20 cellular contexts compared by ENCODE assay signal in genomic region chr3:150754896-150755295, GRCh38. TPM values are rescaled to one million over a fixed set of nuclear protein-coding genes. Genes with fewer than 3 reads are reported as not detected.
DNase-seq lines count a peak whose midpoint lies in the region; ATAC-seq and TF ChIP-seq lines count a peak whose summit lies in the region.
"Had no signal": no experiment of that assay in that cellular context is flagged by ENCODE, and none has a peak within 500 bp of the region (broad histone marks: within the 10 kb centered on the region; RNA-seq: fewer than 3 reads in every experiment).

No MANE protein-coding gene starts in this region.

- no peaks in the 10 kb centered on the region for H3K27me3 ChIP-seq in subcutaneous abdominal adipose tissue (ENCODE audit: control insufficient read depth in 5 of 5, insufficient read depth in 4 of 5, low read length in 5 of 5)

- H3K4me3 Mint-ChIP-seq in T-helper 1 cell treated with Interleukin-12 subunit alpha and Interleukin-12 subunit beta and Interleukin-4 antibody, amounts not matched to agents 30 μg/mL and 1 μg/mL, for 36 hours, result no peak overlapping the region
- peak overlapping the region; percentile 20 to 29 for H3K4me3 Mint-ChIP-seq in activated T-cell treated with anti-CD3 and anti-CD28 coated beads, Interleukin-2, amount 50 U/mL, for 72 hours
- no peak overlapping the region for H3K4me3 Mint-ChIP-seq in activated T-cell treated with anti-CD3 and anti-CD28 coated beads, Interleukin-2, amount 50 U/mL, for 4 hours
- H3K4me3 Mint-ChIP-seq in chondrocyte (ENCODE audit: unreplicated experiment), result no peak overlapping the region
- H3K4me3 Mint-ChIP-seq: B cell, HFFc6 had no signal

- peaks cover 48% of the 10 kb centered on the region for H3K36me3 Mint-ChIP-seq in T-helper 1 cell treated with Interleukin-12 subunit alpha and Interleukin-12 subunit beta and Interleukin-4 antibody, amounts not matched to agents 30 μg/mL and 1 μg/mL, for 36 hours (ENCODE audit: low read depth)
- peaks cover 31 to 55% of the 10 kb centered on the region in 2 donors for H3K36me3 Mint-ChIP-seq in activated T-cell treated with anti-CD3 and anti-CD28 coated beads, Interleukin-2, amount 50 U/mL, for 72 hours (ENCODE audit: insufficient read depth in 2 of 2)
- H3K36me3 Mint-ChIP-seq in activated T-cell treated with anti-CD3 and anti-CD28 coated beads, Interleukin-2, amount 50 U/mL, for 4 hours (ENCODE audit: insufficient read depth), result peaks cover 64% of the 10 kb centered on the region
- H3K36me3 Mint-ChIP-seq in chondrocyte (ENCODE audit: low read depth), result peaks cover 5% of the 10 kb centered on the region

- no peak overlapping the region for H3K4me3 ChIP-seq in subcutaneous abdominal adipose tissue (ENCODE audit: low read depth in 1 of 5, low read length in 5 of 5)

- H3K27me3 Mint-ChIP-seq in T-helper 1 cell treated with Interleukin-12 subunit alpha and Interleukin-12 subunit beta and Interleukin-4 antibody, amounts not matched to agents 30 μg/mL and 1 μg/mL, for 36 hours (ENCODE audit: low read depth), result no peaks in the 10 kb centered on the region
- H3K27me3 Mint-ChIP-seq in activated T-cell treated with anti-CD3 and anti-CD28 coated beads, Interleukin-2, amount 50 U/mL, for 72 hours (ENCODE audit: low read depth), result no peaks in the 10 kb centered on the region
- no peaks in the 10 kb centered on the region for H3K27me3 Mint-ChIP-seq in activated T-cell treated with anti-CD3 and anti-CD28 coated beads, Interleukin-2, amount 50 U/mL, for 4 hours (ENCODE audit: low read depth)
- H3K27me3 Mint-ChIP-seq in chondrocyte (ENCODE audit: low read depth), result no peaks in the 10 kb centered on the region
- H3K27me3 Mint-ChIP-seq: B cell; CD4-positive, CD25-positive, alpha-beta regulatory T cell had no signal

- peak overlapping the region; percentile 19 for H3K27ac ChIP-seq in subcutaneous abdominal adipose tissue (ENCODE audit: low read depth, low read length)
- H3K27ac ChIP-seq: 22Rv1 had no signal

- DNase-seq in T-helper 1 cell (no peak), chondrocyte (ENCODE audit: low spot score) (no peak)
- no peak for DNase-seq in activated T-cell treated with anti-CD3 and anti-CD28 coated beads, Interleukin-2, amount 50 U/mL, for 72 hours
- no peak for DNase-seq in activated T-cell treated with anti-CD3 and anti-CD28 coated beads, Interleukin-2, amount 50 U/mL, for 4 hours
- DNase-seq: Caco-2; CD4-positive, CD25-positive, alpha-beta regulatory T cell; DMS153; HFFc6; NCI-H1417; NCI-H187 treated with DMSO at 0.1 percent for 48 hours; NCI-H345; NCI-H526 treated with DMSO at 0.1 percent for 48 hours had no signal

- peaks cover 72% of the 10 kb centered on the region for H3K4me1 Mint-ChIP-seq in T-helper 1 cell treated with Interleukin-12 subunit alpha and Interleukin-12 subunit beta and Interleukin-4 antibody, amounts not matched to agents 30 μg/mL and 1 μg/mL, for 36 hours (ENCODE audit: low read depth)
- peaks cover 97% of the 10 kb centered on the region for H3K4me1 Mint-ChIP-seq in activated T-cell treated with anti-CD3 and anti-CD28 coated beads, Interleukin-2, amount 50 U/mL, for 72 hours (ENCODE audit: low read depth)
- peaks cover 84% of the 10 kb centered on the region for H3K4me1 Mint-ChIP-seq in activated T-cell treated with anti-CD3 and anti-CD28 coated beads, Interleukin-2, amount 50 U/mL, for 4 hours (ENCODE audit: low read depth)
- H3K4me1 Mint-ChIP-seq in chondrocyte (ENCODE audit: low read depth), result peaks cover 64% of the 10 kb centered on the region

- no peak for TF ChIP-seq CTCF in chondrocyte (IDR thresholded peaks at IDR 0.05)

- peaks cover 0 to 31% (median 18%) of the 10 kb centered on the region in 5 donors for H3K4me1 ChIP-seq in subcutaneous abdominal adipose tissue (ENCODE audit: control insufficient read depth in 5 of 5, insufficient read depth in 5 of 5, low read length in 5 of 5)

- no peak overlapping the region for H3K9ac ChIP-seq in subcutaneous abdominal adipose tissue (ENCODE audit: low read length in 5 of 5)

- ATAC-seq in activated T-cell treated with anti-CD3 and anti-CD28 coated beads, Interleukin-2, amount 50 U/mL, for 72 hours (replicated peaks in 1 of 2), result no peak
- ATAC-seq in activated T-cell treated with anti-CD3 and anti-CD28 coated beads, Interleukin-2, amount 50 U/mL, for 4 hours, result no peak
- ATAC-seq in HG02938 (IDR thresholded peaks at IDR 0.05; ENCODE audit: unreplicated experiment) (no peak), HG03342 (IDR thresholded peaks at IDR 0.05; ENCODE audit: unreplicated experiment) (no peak)

- H3K36me3 ChIP-seq in subcutaneous abdominal adipose tissue (ENCODE audit: control insufficient read depth in 5 of 5, insufficient read depth in 5 of 5, low read length in 5 of 5), result peaks cover 0 to 11% (median 4%) of the 10 kb centered on the region in 5 donors

- H3K9me3 ChIP-seq in subcutaneous abdominal adipose tissue (ENCODE audit: control insufficient read depth in 5 of 5, low read length in 5 of 5), result no peaks in the 10 kb centered on the region
- H3K9me3 ChIP-seq: Caco-2 had no signal

- H3K9me3 Mint-ChIP-seq in T-helper 1 cell treated with Interleukin-12 subunit alpha and Interleukin-12 subunit beta and Interleukin-4 antibody, amounts not matched to agents 30 μg/mL and 1 μg/mL, for 36 hours, result peaks cover 6% of the 10 kb centered on the region
- no peaks in the 10 kb centered on the region for H3K9me3 Mint-ChIP-seq in activated T-cell treated with anti-CD3 and anti-CD28 coated beads, Interleukin-2, amount 50 U/mL, for 72 hours
- H3K9me3 Mint-ChIP-seq in activated T-cell treated with anti-CD3 and anti-CD28 coated beads, Interleukin-2, amount 50 U/mL, for 4 hours, result no peaks in the 10 kb centered on the region
- no peaks in the 10 kb centered on the region for H3K9me3 Mint-ChIP-seq in chondrocyte (ENCODE audit: low read depth)
- H3K9me3 Mint-ChIP-seq: HFFc6 had no signal

- H3K27ac Mint-ChIP-seq in T-helper 1 cell treated with Interleukin-12 subunit alpha and Interleukin-12 subunit beta and Interleukin-4 antibody, amounts not matched to agents 30 μg/mL and 1 μg/mL, for 36 hours, result peak overlapping the region; percentile 39
- no peak overlapping the region for H3K27ac Mint-ChIP-seq in activated T-cell treated with anti-CD3 and anti-CD28 coated beads, Interleukin-2, amount 50 U/mL, for 72 hours
- H3K27ac Mint-ChIP-seq in chondrocyte (ENCODE audit: unreplicated experiment), result peak overlapping the region; percentile 70
- H3K27ac Mint-ChIP-seq: B cell; CD4-positive, CD25-positive, alpha-beta regulatory T cell; HFFc6 had no signal

RNA-seq across cellular contexts. Expression of gene SIAH2, which starts 8.1 kb away (rescaled TPM):
- 100 to 1,000 TPM in 1 of 2 donors, 10 to 100 TPM in 1; 91.2 to 124 TPM for total RNA-seq in activated T-cell treated with anti-CD3 and anti-CD28 coated beads, Interleukin-2, amount 50 U/mL, for 72 hours
- total RNA-seq in activated T-cell treated with anti-CD3 and anti-CD28 coated beads, Interleukin-2, amount 50 U/mL, for 4 hours, result 100 to 1,000 TPM; 136 to 146 (median 141) TPM
- total RNA-seq in chondrocyte, result 24.3 to 39.7 TPM (median 39.2 TPM) in 3 replicates

RNA-seq across cellular contexts. Expression of gene ERICH6, which starts 51.2 kb away (rescaled TPM):
- under 1 TPM in 1 of 2 donors, not detected in 1; 0.19 TPM for total RNA-seq in activated T-cell treated with anti-CD3 and anti-CD28 coated beads, Interleukin-2, amount 50 U/mL, for 72 hours
- total RNA-seq in activated T-cell treated with anti-CD3 and anti-CD28 coated beads, Interleukin-2, amount 50 U/mL, for 4 hours, result not detected
- not detected in 3 replicates for total RNA-seq in chondrocyte
- total RNA-seq: Caco-2; CD4-positive, CD25-positive, alpha-beta regulatory T cell; H1; HT-29 had no signal

Comparison
In these comparisons a context has a peak if more than half of its experiments do, and no peak if none do; other contexts are left out.
1. H3K4me3 Mint-ChIP-seq: peak in activated T-cell treated with anti-CD3 and anti-CD28 coated beads, Interleukin-2, amount 50 U/mL, for 72 hours (2 of 2); none in T-helper 1 cell treated with Interleukin-12 subunit alpha and Interleukin-12 subunit beta and Interleukin-4 antibody, amounts not matched to agents 30 μg/mL and 1 μg/mL, for 36 hours (single experiment), activated T-cell treated with anti-CD3 and anti-CD28 coated beads, Interleukin-2, amount 50 U/mL, for 4 hours (single experiment) and chondrocyte (single experiment).